In the genomic region with DNA sequence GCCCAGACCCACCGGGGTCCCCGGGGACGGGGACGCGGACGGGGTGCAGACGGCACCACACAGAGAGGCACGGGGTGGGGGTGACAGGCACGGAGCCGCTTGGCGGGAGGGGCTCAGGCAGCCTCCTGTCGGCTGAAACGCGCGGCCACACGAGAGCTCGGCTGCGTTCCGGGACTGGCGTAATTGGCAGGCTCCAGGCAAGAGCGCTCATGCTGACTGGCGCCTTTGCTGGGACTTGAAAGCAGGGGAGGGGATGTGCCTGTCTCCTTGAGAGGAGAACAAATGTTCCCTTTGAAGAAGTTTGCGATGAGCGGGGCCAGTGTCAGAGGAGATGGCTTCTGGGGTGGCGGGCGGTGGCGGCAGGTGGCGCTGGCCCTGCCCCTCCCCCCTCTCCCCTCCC, we compare ENCODE assay signal across 9 cellular contexts.
DNase-seq lines count a peak whose midpoint lies in the region; ATAC-seq lines count a peak whose summit lies in the region.
"Had no signal": no experiment of that assay in that cellular context is flagged by ENCODE, and none has a peak within 500 bp of the region (broad histone marks: within the 10 kb centered on the region; RNA-seq: fewer than 3 reads in every experiment).

No MANE protein-coding gene starts in this region.

- peak; percentile 86 for DNase-seq in DMS 273 (lab: John Stamatoyannopoulos, UW; ENCODE audit: unreplicated experiment)
- no peak for DNase-seq in DMS 273 treated with DMSO at 0.1 percent for 48 hours (lab: John Stamatoyannopoulos, UW)
- peak; percentile 22 for DNase-seq in NCI-H524 treated with DMSO at 0.1 percent for 48 hours (lab: John Stamatoyannopoulos, UW)
- DNase-seq in activated effector memory CD4-positive, alpha-beta T cell treated with Interleukin-2 at 50 U/mL for 16 hours: peak; percentile 23
- DNase-seq in stimulated activated CD4-positive, alpha-beta T cell treated with anti-CD3 and anti-CD28 coated beads, Interleukin-2, amount 100 ng/mL, for 4 hours (ENCODE audit: low read depth): peak; percentile 13
- no peak for DNase-seq in NCI-H446 treated with DMSO at 0.1 percent for 48 hours (lab: John Stamatoyannopoulos, UW)
- DNase-seq: NCI-H2029 treated with DMSO at 0.1 percent for 48 hours had no signal

- ATAC-seq in HG03565 (IDR thresholded peaks at IDR 0.05; ENCODE audit: unreplicated experiment) (no peak), GM18868 (IDR thresholded peaks at IDR 0.05; ENCODE audit: unreplicated experiment) (no peak)

Comparison
In these comparisons a context has a peak if more than half of its experiments do, and no peak if none do; other contexts are left out.
1. DNase-seq: peak in DMS 273 (single experiment), NCI-H524 treated with DMSO at 0.1 percent for 48 hours (single experiment), activated effector memory CD4-positive, alpha-beta T cell treated with Interleukin-2 at 50 U/mL for 16 hours (single experiment) and stimulated activated CD4-positive, alpha-beta T cell treated with anti-CD3 and anti-CD28 coated beads, Interleukin-2, amount 100 ng/mL, for 4 hours (single experiment); none in DMS 273 treated with DMSO at 0.1 percent for 48 hours (single experiment) and NCI-H446 treated with DMSO at 0.1 percent for 48 hours (single experiment).